Comparison of ENCODE assay signal across 9 cellular contexts in the genomic region with DNA sequence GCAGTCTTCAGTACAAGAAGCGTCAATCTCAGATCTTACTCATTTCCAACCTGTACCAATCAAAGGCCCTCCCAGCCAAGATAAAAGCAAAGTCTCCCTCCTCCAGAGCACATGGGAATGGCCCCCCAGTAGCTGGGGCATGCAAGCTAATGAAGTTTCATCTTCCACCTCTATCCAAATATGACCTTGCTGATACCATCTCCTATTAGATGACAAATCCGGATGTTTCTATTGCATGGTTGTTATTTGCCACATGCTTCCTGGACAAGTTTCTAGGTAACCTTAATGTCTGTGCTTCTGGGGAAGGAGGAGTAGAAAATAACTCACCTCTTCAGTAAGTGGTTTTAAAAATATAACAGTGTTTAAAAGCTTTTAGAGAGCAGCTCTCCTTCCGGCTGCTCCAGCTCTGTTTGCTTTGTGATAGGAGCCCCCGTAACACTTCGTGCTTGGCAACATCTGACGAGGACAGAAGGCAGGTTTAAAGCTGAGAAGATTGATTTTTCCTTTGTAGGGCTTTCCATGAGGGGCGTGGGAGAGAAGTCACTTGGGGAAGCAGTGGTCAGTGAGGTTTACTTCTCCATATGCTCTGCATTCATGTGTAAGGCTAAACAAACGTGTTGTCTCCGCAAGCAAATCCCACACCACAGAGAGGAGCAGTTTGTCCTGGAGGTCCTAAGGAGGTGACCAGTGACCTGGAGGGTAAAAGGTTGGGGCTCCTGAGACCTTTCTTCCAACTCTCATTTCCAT. TPM values are rescaled to one million over a fixed set of nuclear protein-coding genes. Genes with fewer than 3 reads are reported as not detected.
DNase-seq lines count a peak whose midpoint lies in the region; ATAC-seq and TF ChIP-seq lines count a peak whose summit lies in the region.
"Had no signal": no experiment of that assay in that cellular context is flagged by ENCODE, and none has a peak within 500 bp of the region (broad histone marks: within the 10 kb centered on the region; RNA-seq: fewer than 3 reads in every experiment).

No MANE protein-coding gene starts in this region.

- H3K36me3 ChIP-seq in esophagus muscularis mucosa (no peaks in the 10 kb centered on the region), skeletal muscle satellite cell (ENCODE audit: insufficient read depth, low read length) (no peaks in the 10 kb centered on the region), WERI-Rb-1 (no peaks in the 10 kb centered on the region)

- no peak for ATAC-seq in HG03354 (IDR thresholded peaks at IDR 0.05; ENCODE audit: poor library complexity, severe bottlenecking, unreplicated experiment)

- H3K4me2 ChIP-seq in skeletal muscle satellite cell (ENCODE audit: low read length): peak overlapping the region; percentile 51

- H3K27ac ChIP-seq in esophagus muscularis mucosa (replicated peaks in 1 of 4) (peak overlapping the region in 3 of 4 donors; percentile 30 to 61 (median 30)), WERI-Rb-1 (no peak overlapping the region)

- TF ChIP-seq CTCF in esophagus muscularis mucosa (IDR thresholded peaks at IDR 0.05): no peak
- TF ChIP-seq CTCF in WERI-Rb-1 (IDR thresholded peaks at IDR 0.05; ENCODE audit: low read depth, low read length): no peak

- H3K4me1 ChIP-seq in esophagus muscularis mucosa (peaks cover 32 to 57% (median 46%) of the 10 kb centered on the region in 4 donors), skeletal muscle satellite cell (ENCODE audit: control insufficient read depth, insufficient read depth, low read length) (peaks cover 79% of the 10 kb centered on the region)

- 83% methylated on average over 9 of the region's 9 CpGs for WGBS in esophagus muscularis mucosa

- intact Hi-C loops in esophagus muscularis mucosa (cut with DNase I): no loop called here

- H3K9me3 ChIP-seq in esophagus muscularis mucosa: no peaks in the 10 kb centered on the region
- H3K9me3 ChIP-seq in skeletal muscle satellite cell (replicated peaks; ENCODE audit: low read length): no peaks in the 10 kb centered on the region
- H3K9me3 ChIP-seq in WERI-Rb-1 (ENCODE audit: severe bottlenecking): no peaks in the 10 kb centered on the region

- DNase-seq in DMS53 (lab: John Stamatoyannopoulos, UW) (peak; percentile 16), DMS53 treated with DMSO at 0.1 percent for 48 hours (lab: John Stamatoyannopoulos, UW; ENCODE audit: unreplicated experiment) (no peak), SHP77 (lab: John Stamatoyannopoulos, UW) (peak; percentile 35 to 43), esophagus muscularis mucosa (ENCODE audit: extremely low spot score) (no peak), WERI-Rb-1 (no peak)
- no peak for DNase-seq in stimulated activated CD8-positive, alpha-beta memory T cell treated with anti-CD3 and anti-CD28 coated beads, Interleukin-4, amount 100 ng/mL, for 48 hours
- DNase-seq: 8988T had no signal

- TF ChIP-seq EP300 in esophagus muscularis mucosa (IDR thresholded peaks at IDR 0.05): no peak

- peak overlapping the region; percentile 80 for H3K9ac ChIP-seq in skeletal muscle satellite cell (ENCODE audit: low read depth, low read length)

- H3K4me3 ChIP-seq in esophagus muscularis mucosa: no peak overlapping the region
- peak overlapping the region; percentile 0 for H3K4me3 ChIP-seq in skeletal muscle satellite cell (ENCODE audit: low read length)
- no peak overlapping the region for H3K4me3 ChIP-seq in WERI-Rb-1 (ENCODE audit: low read depth, low read length)

- TF ChIP-seq POLR2A in esophagus muscularis mucosa (IDR thresholded peaks at IDR 0.05; ENCODE audit: low read depth): no peak

- H3K27me3 ChIP-seq in esophagus muscularis mucosa (no peaks in the 10 kb centered on the region), skeletal muscle satellite cell (ENCODE audit: control insufficient read depth, insufficient read depth, low read length) (no peaks in the 10 kb centered on the region), WERI-Rb-1 (ENCODE audit: insufficient read depth, low read depth, severe bottlenecking) (no peaks in the 10 kb centered on the region)

RNA-seq across cellular contexts. Expression of gene GLRX, which starts 40.3 kb away (rescaled TPM):
- 10 to 100 TPM; 14.1 to 56.0 (median 34.0) TPM for total RNA-seq in esophagus muscularis mucosa
- 119 and 152 TPM in 2 replicates for total RNA-seq in skeletal muscle satellite cell (2012; rRNA removed)

Comparison
In these comparisons a context has a peak if more than half of its experiments do, and no peak if none do; other contexts are left out.
1. DNase-seq: peak in DMS53 (single experiment) and SHP77 (2 of 2); none in DMS53 treated with DMSO at 0.1 percent for 48 hours (single experiment), esophagus muscularis mucosa (single experiment), WERI-Rb-1 (single experiment) and stimulated activated CD8-positive, alpha-beta memory T cell treated with anti-CD3 and anti-CD28 coated beads, Interleukin-4, amount 100 ng/mL, for 48 hours (single experiment).